Comparison of ENCODE assay signal across 1 cellular context in genomic region chr10:64271983-64272382, GRCh38.
TF ChIP-seq lines count a peak whose summit lies in the region.

No MANE protein-coding gene starts in this region.

TF ChIP-seq in GM23338, 12 proteins besides CTCF, POLR2A, EP300 and RAD21 (continued from another document):
- no peak for TF ChIP-seq EZH2phosphoT487 (IDR thresholded peaks at IDR 0.05; ENCODE audit: unreplicated experiment)
- TF ChIP-seq ZNF462 (CRISPR knock-in tag; IDR thresholded peaks at IDR 0.05): no peak
- no peak for TF ChIP-seq STAT1 (IDR thresholded peaks at IDR 0.05; ENCODE audit: unreplicated experiment)
